In genomic region chr1:148010527-148010926, GRCh38 we compare ENCODE assay signal across 25 cellular contexts.
"Had no signal": no experiment of that assay in that cellular context is flagged by ENCODE, and none has a peak within 500 bp of the region (broad histone marks: within the 10 kb centered on the region; RNA-seq: fewer than 3 reads in every experiment).

No MANE protein-coding gene starts in this region.

- H3K79me2 ChIP-seq: parathyroid adenoma had no signal

- H3K4me1 Mint-ChIP-seq: mesothelial cell of epicardium had no signal

- H3K4me3 ChIP-seq: colonic mucosa, esophagus muscularis mucosa, left ventricle myocardium inferior, lower lobe of right lung, prostate gland, spleen, stomach, thoracic aorta, transverse colon had no signal

- H3K9me3 Mint-ChIP-seq: mesothelial cell of epicardium; nephron; stimulated activated memory B cell treated with anti-CD40 and anti-IgM and Interleukin-4, amounts not matched to agents 10 μg/mL and 1 μg/mL and 100 μg/mL, for 72 hours had no signal

- H3K9me3 ChIP-seq: colonic mucosa, esophagus muscularis mucosa, left ventricle myocardium inferior, lower lobe of right lung, prostate gland, spleen, stomach, thoracic aorta, transverse colon had no signal

- H3K36me3 ChIP-seq: colonic mucosa, esophagus muscularis mucosa, left ventricle myocardium inferior, lower lobe of right lung, prostate gland, spleen, stomach, thoracic aorta, transverse colon had no signal

- H2AFZ ChIP-seq: parathyroid adenoma had no signal

- FAIRE-seq: kidney had no signal

- H3K27me3 ChIP-seq: colonic mucosa, foreskin keratinocyte had no signal

- H3K27ac Mint-ChIP-seq: memory B cell; mesothelial cell of epicardium; nephron; stimulated activated memory B cell treated with anti-CD40 and anti-IgM and Interleukin-4, amounts not matched to agents 10 μg/mL and 1 μg/mL and 100 μg/mL, for 72 hours had no signal

- H3K27ac ChIP-seq: colonic mucosa, epithelial cell of prostate, esophagus muscularis mucosa, foreskin keratinocyte, left ventricle myocardium inferior, lower lobe of right lung, parathyroid adenoma, prostate gland, spleen, stomach, thoracic aorta, transverse colon had no signal

- DNase-seq: cerebellar nuclear complex; colonic mucosa; effector CD4-positive, alpha-beta T cell; foreskin keratinocyte; kidney; left cardiac atrium; left ventricle myocardium inferior; lower lobe of right lung; spleen; stimulated activated CD4-positive, alpha-beta T cell treated with anti-CD3 and anti-CD28 coated beads, Interleukin-15, amount 100 ng/mL, for 24 hours; stimulated activated CD4-positive, alpha-beta T cell treated with anti-CD3 and anti-CD28 coated beads, Interleukin-1b, Interleukin-23, amount 100 ng/mL, for 48 hours; stimulated activated CD4-positive, alpha-beta T cell treated with anti-CD3 and anti-CD28 coated beads, Interleukin-4, amount 100 ng/mL, for 24 hours; stomach; substantia nigra; transverse colon had no signal

- H3K9ac ChIP-seq: parathyroid adenoma had no signal

- H3K4me3 Mint-ChIP-seq: memory B cell; mesothelial cell of epicardium; stimulated activated memory B cell treated with anti-CD40 and anti-IgM and Interleukin-4, amounts not matched to agents 10 μg/mL and 1 μg/mL and 100 μg/mL, for 72 hours had no signal

- H3K4me1 ChIP-seq: colonic mucosa, foreskin keratinocyte, lower lobe of right lung, parathyroid adenoma, prostate gland had no signal

- H3K36me3 Mint-ChIP-seq: stimulated activated memory B cell treated with anti-CD40 and anti-IgM and Interleukin-4, amounts not matched to agents 10 μg/mL and 1 μg/mL and 100 μg/mL, for 72 hours had no signal

- ATAC-seq: foreskin keratinocyte; left cardiac atrium; lower lobe of right lung; sciatic nerve; stimulated activated memory B cell treated with anti-CD40 and anti-IgM and Interleukin-4, amounts not matched to agents 10 μg/mL and 1 μg/mL and 100 μg/mL, for 72 hours had no signal
